ENCODE assay signal across 3 cellular contexts in the genomic region with DNA sequence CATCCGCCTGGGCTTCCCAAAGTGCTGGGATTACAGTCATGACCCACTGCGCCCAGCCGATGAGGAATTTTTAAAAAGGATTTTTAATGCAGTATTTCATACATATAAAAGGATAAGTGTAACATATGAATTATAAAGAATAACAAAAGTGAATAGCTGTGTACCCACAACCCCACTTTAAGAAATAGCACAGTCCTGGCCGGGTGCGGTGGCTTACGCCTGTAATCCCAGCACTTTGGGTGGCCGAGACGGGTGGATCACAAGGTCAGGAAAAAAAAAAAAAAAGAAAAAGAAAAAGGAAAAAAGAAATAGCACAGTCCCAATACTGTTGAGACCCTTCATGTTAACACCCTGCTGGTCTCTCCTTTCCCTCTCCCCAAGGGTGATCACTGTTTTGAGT.
"Had no signal": no experiment of that assay in that cellular context is flagged by ENCODE, and none has a peak within 500 bp of the region (broad histone marks: within the 10 kb centered on the region; RNA-seq: fewer than 3 reads in every experiment).

No MANE protein-coding gene starts in this region.

- H3K4me3 ChIP-seq: GM12878 had no signal

- ATAC-seq: GM12878 had no signal

- DNase-seq: GDM1, GF-D8 had no signal
